24 cellular contexts compared by ENCODE assay signal in genomic region chr13:93730780-93731179, GRCh38.
DNase-seq lines count a peak whose midpoint lies in the region; ATAC-seq and TF ChIP-seq lines count a peak whose summit lies in the region.
"Had no signal": no experiment of that assay in that cellular context is flagged by ENCODE, and none has a peak within 500 bp of the region (broad histone marks: within the 10 kb centered on the region; RNA-seq: fewer than 3 reads in every experiment).

No MANE protein-coding gene starts in this region.

- H4K8ac ChIP-seq in IMR-90 (ENCODE audit: low read depth in 2 of 2, low read length in 2 of 2), result peak overlapping the region in 1 of 2 experiments; percentile 30; a peak in 1 of 4 replicates

- TF ChIP-seq CTCF in IMR-90 (conservative IDR thresholded peaks at IDR 0.05; ENCODE audit: low read depth, low read length) (no peak), chondrocyte (IDR thresholded peaks at IDR 0.05) (peak; percentile 5), mesothelial cell of epicardium (IDR thresholded peaks at IDR 0.05; ENCODE audit: unreplicated experiment) (no peak), type B pancreatic cell (conservative IDR thresholded peaks at IDR 0.05) (no peak)
- TF ChIP-seq CTCF in CD4-positive, alpha-beta T cell (IDR thresholded peaks at IDR 0.05), result no peak

- POLR2A ChIA-PET in IMR-90 (lab: Charles Lee; ENCODE audit: unreplicated experiment), result no interaction called here
- POLR2A ChIA-PET in CD4-positive, alpha-beta T cell (lab: Charles Lee), result no interaction called here

- intact Hi-C loops in IMR-90 (cut with micrococcal nuclease), result no loop called here
- intact Hi-C loops in CD4-positive, alpha-beta T cell (cut with DNase I, micrococcal nuclease), result no loop called here

- H2BK5ac ChIP-seq in IMR-90 (ENCODE audit: low read depth, low read length, poor library complexity, severe bottlenecking), result peak overlapping the region; percentile 18

- peak overlapping the region; percentile 19; the same call in 1 of the 2 replicates for H4K5ac ChIP-seq in IMR-90 (ENCODE audit: low read depth, low read length)

- H3K36me3 Mint-ChIP-seq in chondrocyte (ENCODE audit: low read depth) (peaks cover 2% of the 10 kb centered on the region), mesothelial cell of epicardium (no peaks in the 10 kb centered on the region), type B pancreatic cell (peaks cover 6% of the 10 kb centered on the region)
- H3K36me3 Mint-ChIP-seq in CD4-positive, alpha-beta T cell (ENCODE audit: low read depth), result no peaks in the 10 kb centered on the region
- H3K36me3 Mint-ChIP-seq: activated naive CD8-positive, alpha-beta T cell treated with anti-CD3 and anti-CD28 coated beads for 36 hours had no signal

- no peak overlapping the region for H3K4me3 ChIP-seq in IMR-90 (ENCODE audit: insufficient read depth, low read depth, low read length)
- H3K4me3 ChIP-seq: SJSA1 had no signal

- H3K14ac ChIP-seq in IMR-90 (replicated peaks; ENCODE audit: low read depth, low read length), result peak overlapping the region; percentile 20; the same call in 1 of the 2 replicates

- H3K4me3 Mint-ChIP-seq in chondrocyte (ENCODE audit: unreplicated experiment), result no peak overlapping the region
- no peak overlapping the region for H3K4me3 Mint-ChIP-seq in mesothelial cell of epicardium
- peak overlapping the region; percentile 46 for H3K4me3 Mint-ChIP-seq in type B pancreatic cell
- no peak overlapping the region for H3K4me3 Mint-ChIP-seq in CD4-positive, alpha-beta T cell
- H3K4me3 Mint-ChIP-seq: activated naive CD8-positive, alpha-beta T cell treated with anti-CD3 and anti-CD28 coated beads for 36 hours; T-helper 1 cell treated with Interleukin-12 subunit alpha and Interleukin-12 subunit beta and Interleukin-4 antibody, amounts not matched to agents 30 μg/mL and 1 μg/mL, for 36 hours had no signal

- 0 out of 2 replicates have a peak overlapping the region, but pooled peaks have one; percentile 13 for H2AK5ac ChIP-seq in IMR-90 (ENCODE audit: low read depth, low read length)

- H2BK15ac ChIP-seq in IMR-90 (ENCODE audit: low read depth, low read length), result peak overlapping the region; percentile 83; the same call in 1 of the 3 replicates

- H3K27me3 Mint-ChIP-seq in chondrocyte (ENCODE audit: low read depth) (no peaks in the 10 kb centered on the region), mesothelial cell of epicardium (ENCODE audit: low read depth) (no peaks in the 10 kb centered on the region), type B pancreatic cell (no peaks in the 10 kb centered on the region)
- no peaks in the 10 kb centered on the region for H3K27me3 Mint-ChIP-seq in CD4-positive, alpha-beta T cell
- H3K27me3 Mint-ChIP-seq: progenitor cell of endocrine pancreas had no signal

- peak overlapping the region; percentile 59; the same call in 1 of the 2 replicates for H3K23ac ChIP-seq in IMR-90 (ENCODE audit: low read depth, low read length)

- ATAC-seq in IMR-90 (ENCODE audit: low read depth) (0 out of 2 replicates have a peak, but pooled peaks have one; percentile 6), GM21717 (IDR thresholded peaks at IDR 0.05; ENCODE audit: unreplicated experiment) (no peak)
- no peak for ATAC-seq in CD4-positive, alpha-beta T cell (ENCODE audit: poor library complexity)
- ATAC-seq: HepG2, left colon had no signal

- H2AK9ac ChIP-seq in IMR-90 (replicated peaks; ENCODE audit: low read depth, low read length, poor library complexity), result no peak overlapping the region

- H3K18ac ChIP-seq in IMR-90 (ENCODE audit: low read depth, low read length), result peak overlapping the region; percentile 2; the same call in 1 of the 2 replicates

- BruUV-seq in IMR-90 (replicated peaks; lab: Mats Ljungman, UMichigan), result no TSS peak

- peaks cover 8% of the 10 kb centered on the region for H3K9me1 ChIP-seq in IMR-90 (ENCODE audit: insufficient read depth, low read length)

- H3K4me2 ChIP-seq in IMR-90 (ENCODE audit: low read depth, low read length), result peak overlapping the region; percentile 14; the same call in 1 of the 2 replicates

- no peak overlapping the region for H3K9ac ChIP-seq in IMR-90 (ENCODE audit: low read depth, low read length)

- no peak for TF ChIP-seq POLR2A in IMR-90 (IDR thresholded peaks at IDR 0.05; ENCODE audit: low read depth, low read length)

- no peaks in the 10 kb centered on the region for H3K36me3 ChIP-seq in IMR-90 (ENCODE audit: control insufficient read depth, insufficient read depth, low read length)
- H3K36me3 ChIP-seq: SJSA1 had no signal

- H3K4me1 Mint-ChIP-seq in chondrocyte (ENCODE audit: low read depth), result peaks cover 60% of the 10 kb centered on the region
- peaks cover 38% of the 10 kb centered on the region for H3K4me1 Mint-ChIP-seq in mesothelial cell of epicardium
- H3K4me1 Mint-ChIP-seq in type B pancreatic cell (ENCODE audit: unreplicated experiment), result peaks cover 42% of the 10 kb centered on the region
- no peaks in the 10 kb centered on the region for H3K4me1 Mint-ChIP-seq in CD4-positive, alpha-beta T cell (ENCODE audit: low read depth)
- H3K4me1 Mint-ChIP-seq: activated naive CD8-positive, alpha-beta T cell treated with anti-CD3 and anti-CD28 coated beads for 36 hours had no signal

- DNase-seq in IMR-90 (peak; percentile 36), chondrocyte (ENCODE audit: low spot score) (no peak), mesothelial cell of epicardium (ENCODE audit: low spot score in 2 of 2, unreplicated experiment in 2 of 2) (no peak), type B pancreatic cell (ENCODE audit: extremely low spot score, unreplicated experiment) (no peak), NCI-H2107 treated with DMSO at 0.1 percent for 48 hours (lab: John Stamatoyannopoulos, UW; ENCODE audit: unreplicated experiment) (no peak)
- DNase-seq in CD4-positive, alpha-beta T cell, result no peak
- no peak for DNase-seq in activated T-cell treated with anti-CD3 and anti-CD28 coated beads, Interleukin-2, amount 50 U/mL, for 48 hours
- DNase-seq: activated CD4-positive, alpha-beta T cell treated with anti-CD3 and anti-CD28 coated beads for 48 hours; activated naive CD8-positive, alpha-beta T cell treated with anti-CD3 and anti-CD28 coated beads for 36 hours; cortex of kidney; glutamatergic neuron; left colon; midbrain; NCI-H2081 treated with DMSO at 0.1 percent for 48 hours; NCI-H510A treated with DMSO at 0.1 percent for 48 hours; small intestine; stimulated activated CD4-positive, alpha-beta T cell treated with anti-CD3 and anti-CD28 coated beads, Interleukin-2, amount 100 ng/mL, for 48 hours; stimulated activated naive CD4-positive, alpha-beta T cell treated with Interleukin-2 at 50 U/mL for 16 hours had no signal

- H3K27me3 ChIP-seq in IMR-90 (ENCODE audit: control insufficient read depth, insufficient read depth, low read length), result no peaks in the 10 kb centered on the region
- no peaks in the 10 kb centered on the region for H3K27me3 ChIP-seq in CD4-positive, alpha-beta T cell (ENCODE audit: control insufficient read depth, insufficient read depth, low read length)

- TF ChIP-seq RAD21 in IMR-90 (IDR thresholded peaks at IDR 0.05; ENCODE audit: low read length), result no peak

- 100% methylated on average over 1 of the region's 3 CpGs; no CpG with 5 or more reads in 1 of the 2 experiments for WGBS in IMR-90 (ENCODE audit: extremely low coverage in 2 of 2, insufficient read length in 1 of 2), 2 experiments

- peak overlapping the region; percentile 2 for H2AFZ ChIP-seq in IMR-90 (replicated peaks; ENCODE audit: low read length, poor library complexity)

- in situ Hi-C loops in IMR-90 (cut with MboI; ENCODE audit: low sequenced_read_pairs), result no loop called here

- dilution Hi-C loops in IMR-90 (cut with HindIII; ENCODE audit: low sequenced_read_pairs, unreplicated experiment), result no loop called here

- peak overlapping the region; percentile 67 for H2BK120ac ChIP-seq in IMR-90 (ENCODE audit: low read depth, low read length)

- H3K56ac ChIP-seq in IMR-90 (ENCODE audit: extremely low read depth, insufficient read depth, low read length), result no peak overlapping the region; the same call in 1 of the 2 replicates

- H3K4me1 ChIP-seq in IMR-90 (ENCODE audit: control insufficient read depth, insufficient read depth, low read length), result peaks cover 13% of the 10 kb centered on the region

- CTCF ChIA-PET in IMR-90 (lab: Yijun Ruan, JAX), result no interaction called here
- CTCF ChIA-PET in CD4-positive, alpha-beta T cell (lab: Charles Lee), result no interaction called here

- H4K91ac ChIP-seq in IMR-90 (ENCODE audit: insufficient read depth, low read depth, low read length), result peak overlapping the region; percentile 32; the same call in 1 of the 2 replicates

- peak overlapping the region; percentile 83 for H2BK20ac ChIP-seq in IMR-90 (ENCODE audit: low read depth, low read length)

- peak overlapping the region; percentile 64; the same call in 1 of the 2 replicates for H3K4ac ChIP-seq in IMR-90 (ENCODE audit: low read depth, low read length)

- no peak overlapping the region for H3K27ac ChIP-seq in IMR-90 (ENCODE audit: insufficient read depth, low read length)
- no peak overlapping the region for H3K27ac ChIP-seq in CD4-positive, alpha-beta T cell (ENCODE audit: low read depth, low read length)
- H3K27ac ChIP-seq: SJSA1 had no signal

- H3K27ac Mint-ChIP-seq in chondrocyte (ENCODE audit: unreplicated experiment) (peak overlapping the region; percentile 84), mesothelial cell of epicardium (peak overlapping the region; percentile 31), type B pancreatic cell (peak overlapping the region; percentile 80)
- no peak overlapping the region for H3K27ac Mint-ChIP-seq in CD4-positive, alpha-beta T cell
- H3K27ac Mint-ChIP-seq: activated naive CD8-positive, alpha-beta T cell treated with anti-CD3 and anti-CD28 coated beads for 36 hours; activated T-helper 2 cell treated with anti-CD3 and anti-CD28 coated beads, Interferon-gamma antibody, Interleukin-2, Interleukin-4, amounts not matched to agents 10 μg/mL and 5 μg/mL and 100 μg/mL, durations not matched to agents 14 hours and 24 hours and 36 hours; progenitor cell of endocrine pancreas; T-helper 1 cell treated with Interleukin-12 subunit alpha and Interleukin-12 subunit beta and Interleukin-4 antibody, amounts not matched to agents 30 μg/mL and 1 μg/mL, for 36 hours had no signal

- H3K9me3 ChIP-seq in IMR-90 (ENCODE audit: control insufficient read depth, insufficient read depth, low read length), result no peaks in the 10 kb centered on the region
- H3K9me3 ChIP-seq in CD4-positive, alpha-beta T cell (ENCODE audit: control insufficient read depth, low read length), result no peaks in the 10 kb centered on the region
- H3K9me3 ChIP-seq: SJSA1 had no signal

- peaks cover 0 to 3% of the 10 kb centered on the region in 2 experiments; a peak in 2 of 4 replicates for H3K79me1 ChIP-seq in IMR-90 (ENCODE audit: low read depth in 1 of 2, low read length in 2 of 2)

- H4K20me1 ChIP-seq in IMR-90 (ENCODE audit: insufficient read depth, low read length), result no peaks in the 10 kb centered on the region

- peaks cover 10% of the 10 kb centered on the region for H3K9me3 Mint-ChIP-seq in chondrocyte (ENCODE audit: low read depth)
- peaks cover 5% of the 10 kb centered on the region for H3K9me3 Mint-ChIP-seq in mesothelial cell of epicardium
- peaks cover 10% of the 10 kb centered on the region for H3K9me3 Mint-ChIP-seq in type B pancreatic cell
- H3K9me3 Mint-ChIP-seq in CD4-positive, alpha-beta T cell, result no peaks in the 10 kb centered on the region
- H3K9me3 Mint-ChIP-seq: activated naive CD8-positive, alpha-beta T cell treated with anti-CD3 and anti-CD28 coated beads for 36 hours; activated T-helper 2 cell treated with anti-CD3 and anti-CD28 coated beads, Interferon-gamma antibody, Interleukin-2, Interleukin-4, amounts not matched to agents 10 μg/mL and 5 μg/mL and 100 μg/mL, durations not matched to agents 14 hours and 24 hours and 36 hours; T-helper 1 cell treated with Interleukin-12 subunit alpha and Interleukin-12 subunit beta and Interleukin-4 antibody, amounts not matched to agents 30 μg/mL and 1 μg/mL, for 36 hours had no signal
